ENCODE assay signal across 1 cellular context in genomic region chr19:42450314-42450934, GRCh38.
TF ChIP-seq lines count a peak whose summit lies in the region.

No MANE protein-coding gene starts in this region.

TF ChIP-seq in K562, 482 proteins besides CTCF, POLR2A, EP300 and RAD21 (continued from another document):
- TF ChIP-seq GTF3C2 (IDR thresholded peaks at IDR 0.05; ENCODE audit: borderline replicate concordance, extremely low read depth, insufficient read length) (no peak), ARID1B (IDR thresholded peaks at IDR 0.05) (peak; percentile 70), FOXJ3 (CRISPR knock-in tag; IDR thresholded peaks at IDR 0.05) (no peak), ZNF408 (CRISPR knock-in tag; IDR thresholded peaks at IDR 0.05; ENCODE audit: low read depth) (no peak), MEF2A (IDR thresholded peaks at IDR 0.05; ENCODE audit: control insufficient read depth, low read depth, low read length) (no peak), GABPA (tag; conservative IDR thresholded peaks at IDR 0.05; ENCODE audit: low read depth) (peak; percentile 76), HES1 (IDR thresholded peaks at IDR 0.05; ENCODE audit: low read depth) (no peak), GTF2E2 (tag; IDR thresholded peaks at IDR 0.05) (no peak), CREB3 (tag; conservative IDR thresholded peaks at IDR 0.05; ENCODE audit: low read depth) (no peak), ATF4 (CRISPR knock-in tag; IDR thresholded peaks at IDR 0.05) (no peak), SMAD1 (IDR thresholded peaks at IDR 0.05; ENCODE audit: low read depth, low read length, partially characterized antibody) (peak; percentile 27), JUN (IDR thresholded peaks at IDR 0.05; ENCODE audit: borderline replicate concordance, low read depth, low read length) (no peak), JUN (CRISPR knock-in tag; IDR thresholded peaks at IDR 0.05; ENCODE audit: borderline replicate concordance) (no peak), NR2C2 (CRISPR knock-in tag; IDR thresholded peaks at IDR 0.05) (no peak), NR2C2 (tag; IDR thresholded peaks at IDR 0.05) (peak; percentile 95), MEF2D (tag; conservative IDR thresholded peaks at IDR 0.05; ENCODE audit: low read depth) (no peak), CBFA2T3 (IDR thresholded peaks at IDR 0.05) (peak; percentile 37; the same call in 1 of the 2 replicates), RUNX1 (IDR thresholded peaks at IDR 0.05; ENCODE audit: low read depth) (no peak), NCOR1 (IDR thresholded peaks at IDR 0.05) (0 out of 2 replicates have a peak, but pooled peaks have one; percentile 13), FOXA1 (IDR thresholded peaks at IDR 0.05; ENCODE audit: borderline replicate concordance) (no peak), ARID2 (IDR thresholded peaks at IDR 0.05) (no peak), ETV1 (tag; conservative IDR thresholded peaks at IDR 0.05; ENCODE audit: low read depth) (peak; percentile 97), ELK3 (CRISPR knock-in tag; IDR thresholded peaks at IDR 0.05) (no peak), HMBOX1 (IDR thresholded peaks at IDR 0.05) (no peak), RCOR1 (IDR thresholded peaks at IDR 0.05; ENCODE audit: borderline replicate concordance in 1 of 2, low read depth in 2 of 2, low read length in 2 of 2) (peak in 1 of 2 experiments; percentile 83; a peak in 1 of 4 replicates), FOSL1 (tag; conservative IDR thresholded peaks at IDR 0.05) (0 out of 2 replicates have a peak, but pooled peaks have one; percentile 40), ZNF124 (CRISPR knock-in tag; IDR thresholded peaks at IDR 0.05) (no peak), RB1 (IDR thresholded peaks at IDR 0.05; ENCODE audit: low read depth) (peak; percentile 22; the same call in 1 of the 2 replicates), CBFA2T2 (conservative IDR thresholded peaks at IDR 0.05) (no peak), ZNF551 (CRISPR knock-in tag; IDR thresholded peaks at IDR 0.05) (no peak), MEIS2 (IDR thresholded peaks at IDR 0.05; ENCODE audit: partially characterized antibody) (peak; percentile 94), TAF7 (tag; IDR thresholded peaks at IDR 0.05) (no peak), E2F4 (CRISPR knock-in tag; IDR thresholded peaks at IDR 0.05; ENCODE audit: low read depth) (no peak), CEBPB (tag; IDR thresholded peaks at IDR 0.05) (peak; percentile 86), CHD1 (IDR thresholded peaks at IDR 0.05; ENCODE audit: low read length) (no peak), CBX3 (IDR thresholded peaks at IDR 0.05; ENCODE audit: borderline replicate concordance in 1 of 2, low read length in 2 of 2) (peak in 1 of 2 experiments; percentile 18; a peak in 1 of 3 replicates), ZBTB33 (CRISPR knock-in tag; IDR thresholded peaks at IDR 0.05) (no peak), EP400 (IDR thresholded peaks at IDR 0.05) (no peak; the same call in 1 of the 2 replicates), PCBP1 (IDR thresholded peaks at IDR 0.05; ENCODE audit: low read depth, low read length, poor library complexity, severe bottlenecking) (no peak), CREB1 (IDR thresholded peaks at IDR 0.05) (peak; percentile 60; the same call in 1 of the 2 replicates), CREB1 (CRISPR knock-in tag; IDR thresholded peaks at IDR 0.05) (no peak), XRCC3 (IDR thresholded peaks at IDR 0.05) (no peak), HOXB6 (CRISPR knock-in tag; IDR thresholded peaks at IDR 0.05; ENCODE audit: borderline replicate concordance) (no peak), NFE2 (IDR thresholded peaks at IDR 0.05; ENCODE audit: low read depth) (0 out of 2 replicates have a peak, but pooled peaks have one; percentile 23), BACH1 (tag; IDR thresholded peaks at IDR 0.05) (peak; percentile 48; the same call in 1 of the 2 replicates), THRB (CRISPR knock-in tag; conservative IDR thresholded peaks at IDR 0.05) (no peak), SMAD3 (CRISPR knock-in tag; conservative IDR thresholded peaks at IDR 0.05) (0 out of 2 replicates have a peak, but pooled peaks have one; percentile 19), ESRRA (IDR thresholded peaks at IDR 0.05; ENCODE audit: borderline replicate concordance, low read depth) (peak; percentile 84; the same call in 1 of the 2 replicates), HCFC1 (IDR thresholded peaks at IDR 0.05; ENCODE audit: low read depth, low read length) (peak; percentile 18; the same call in 1 of the 2 replicates), ETV6 (IDR thresholded peaks at IDR 0.05; ENCODE audit: borderline replicate concordance in 1 of 2, low read depth in 2 of 2, low read length in 1 of 2) (peak; percentile 69 to 95; a peak in 3 of 4 replicates), ETV6 (CRISPR knock-in tag; IDR thresholded peaks at IDR 0.05; ENCODE audit: borderline replicate concordance) (no peak), EGR1 (conservative IDR thresholded peaks at IDR 0.05) (peak; percentile 90), GTF2F1 (IDR thresholded peaks at IDR 0.05; ENCODE audit: low read depth, low read length) (no peak), FOXK2 (conservative IDR thresholded peaks at IDR 0.05 in 1 of 2, IDR thresholded peaks at IDR 0.05 in 1 of 2; ENCODE audit: low read depth in 2 of 2) (0 out of 4 replicates have a peak, but pooled peaks of 1 of the 2 experiments have one; percentile 47), ZNF445 (CRISPR knock-in tag; IDR thresholded peaks at IDR 0.05; ENCODE audit: low read depth) (no peak), MED1 (CRISPR knock-in tag; IDR thresholded peaks at IDR 0.05; ENCODE audit: borderline replicate concordance) (no peak), CREM (IDR thresholded peaks at IDR 0.05; ENCODE audit: low read depth) (peak; percentile 84), FOXP4 (CRISPR knock-in tag; IDR thresholded peaks at IDR 0.05; ENCODE audit: borderline replicate concordance) (0 out of 2 replicates have a peak, but pooled peaks have one; percentile 25), MCM5 (IDR thresholded peaks at IDR 0.05; ENCODE audit: low read depth) (no peak)
